In genomic region chr14:74905595-74906142, GRCh38 we compare ENCODE assay signal across 8 cellular contexts. TPM values are rescaled to one million over a fixed set of nuclear protein-coding genes. Genes with fewer than 3 reads are reported as not detected.
DNase-seq lines count a peak whose midpoint lies in the region; ATAC-seq and TF ChIP-seq lines count a peak whose summit lies in the region.

No MANE protein-coding gene starts in this region.

- no peak overlapping the region for H2BK120ac ChIP-seq in H9 (ENCODE audit: low read depth, low read length, poor library complexity, severe bottlenecking)

- intact Hi-C loops in Panc1 (cut with micrococcal nuclease; ENCODE audit: unreplicated experiment), result loop anchor here (2.0 kb wide), 1 partner anchor 45 kb away; no protein-coding TSS in a partner anchor

- POLR2A ChIA-PET in BJ (lab: Charles Lee) (no interaction called here), Panc1 (lab: Charles Lee) (interaction anchor here (0.6 kb wide), 1 partner anchor 171 kb away, joined by 7 read pairs; no protein-coding TSS in a partner anchor)

- H3K27ac ChIP-seq in H9 (ENCODE audit: insufficient read length, low read depth, low read length) (no peak overlapping the region), Panc1 (ENCODE audit: low read length) (no peak overlapping the region), foreskin keratinocyte (no peak overlapping the region), parathyroid adenoma (peak overlapping the region; percentile 16), upper lobe of left lung (peak overlapping the region in 1 of 4 donors; percentile 19)

- no peaks in the 10 kb centered on the region for H3K9me3 Mint-ChIP-seq in H9

- CTCF ChIA-PET in BJ (lab: Yijun Ruan, JAX), result interaction anchor here (0.6 to 14.0 kb wide), 33 partner anchors 9 to 403 kb away, joined by 3 to 315 read pairs (median 5); partner anchors contain the start of genes ACYP1, DLST, PROX2 and RPS6KL1
- CTCF ChIA-PET in Panc1 (lab: Charles Lee), result interaction anchor here (0.5 to 2.0 kb wide), 6 partner anchors 13 to 297 kb away, joined by 3 to 13 read pairs (median 4); no protein-coding TSS in a partner anchor

- no peak overlapping the region for H4K91ac ChIP-seq in H9 (ENCODE audit: insufficient read length, low read depth, low read length)

- H2BK20ac ChIP-seq in H9 (ENCODE audit: low read depth, low read length, poor library complexity, severe bottlenecking), result no peak overlapping the region

- peak; percentile 93 for TF ChIP-seq CTCF in BJ (IDR thresholded peaks at IDR 0.05; ENCODE audit: insufficient read depth, low read depth, low read length)
- TF ChIP-seq CTCF in H9 (conservative IDR thresholded peaks at IDR 0.05), result peak; percentile 98
- peak; percentile 91 for TF ChIP-seq CTCF in Panc1 (IDR thresholded peaks at IDR 0.05)
- TF ChIP-seq CTCF in foreskin keratinocyte (conservative IDR thresholded peaks at IDR 0.05), result peak; percentile 84
- TF ChIP-seq CTCF in parathyroid adenoma (IDR thresholded peaks at IDR 0.05), result peak; percentile 93
- TF ChIP-seq CTCF in upper lobe of left lung (IDR thresholded peaks at IDR 0.05), result peak; percentile 88 to 93 (median 91)

- H3K9me3 ChIP-seq in H9 (ENCODE audit: control insufficient read depth, low read depth, low read length), result no peaks in the 10 kb centered on the region
- no peaks in the 10 kb centered on the region for H3K9me3 ChIP-seq in Panc1 (ENCODE audit: control insufficient read depth, insufficient read depth, low read depth, low read length)
- no peaks in the 10 kb centered on the region for H3K9me3 ChIP-seq in parathyroid adenoma (ENCODE audit: control insufficient read depth, low read length)
- no peaks in the 10 kb centered on the region for H3K9me3 ChIP-seq in upper lobe of left lung

- no peaks in the 10 kb centered on the region for H4K20me1 ChIP-seq in H9 (ENCODE audit: control insufficient read depth, insufficient read depth, insufficient read length)

- no peaks in the 10 kb centered on the region for H3K23me2 ChIP-seq in H9 (ENCODE audit: insufficient read length, low read depth, low read length, poor library complexity, severe bottlenecking)

- H2BK15ac ChIP-seq in H9 (ENCODE audit: low read depth, low read length), result no peak overlapping the region

- no CpG with 5 or more reads among the region's 14 CpGs for WGBS in H9 (ENCODE audit: extremely low coverage, insufficient read length, low lambda C conversion rate)
- 46 to 57% methylated on average over 1 to 14 of the region's 14 CpGs for WGBS in upper lobe of left lung, 2 donors

- H2BK12ac ChIP-seq in H9 (ENCODE audit: insufficient read length, low read depth, low read length), result no peak overlapping the region

- H2AFZ ChIP-seq in H9 (ENCODE audit: low read length), result no peak overlapping the region
- no peak overlapping the region for H2AFZ ChIP-seq in parathyroid adenoma

- no peak overlapping the region for H2BK5ac ChIP-seq in H9 (ENCODE audit: insufficient read length, low read length)

- no peak overlapping the region for H3K4me3 Mint-ChIP-seq in H9

- H4K8ac ChIP-seq in H9 (replicated peaks; ENCODE audit: insufficient read length, low read depth, low read length), result no peak overlapping the region

- no peak overlapping the region for H3K18ac ChIP-seq in H9 (ENCODE audit: insufficient read length, low read depth, low read length)

- H3K4me1 ChIP-seq in H9 (ENCODE audit: insufficient read depth, low read length), result no peaks in the 10 kb centered on the region
- H3K4me1 ChIP-seq in Panc1 (ENCODE audit: control insufficient read depth, insufficient read depth, low read length), result no peaks in the 10 kb centered on the region
- H3K4me1 ChIP-seq in foreskin keratinocyte, result no peaks in the 10 kb centered on the region
- H3K4me1 ChIP-seq in parathyroid adenoma, result peaks cover 4% of the 10 kb centered on the region
- peaks cover 0 to 17% (median 6%) of the 10 kb centered on the region in 4 donors for H3K4me1 ChIP-seq in upper lobe of left lung

- no peak overlapping the region for H2AK5ac ChIP-seq in H9 (ENCODE audit: insufficient read length, low read length)

- no peak overlapping the region for H3K23ac ChIP-seq in H9 (ENCODE audit: insufficient read length, low read depth, low read length)

- no peaks in the 10 kb centered on the region; the same call in 1 of the 2 replicates for H3K27me3 Mint-ChIP-seq in H9 (ENCODE audit: low read depth)

- no peak overlapping the region for H3K14ac ChIP-seq in H9 (ENCODE audit: insufficient read depth, low read length)

- no peak overlapping the region for H3K27ac Mint-ChIP-seq in H9

- DNase-seq in BJ (ENCODE audit: low read depth) (no peak), H9 (peak; percentile 72), Panc1 (ENCODE audit: low read depth, low spot score) (no peak), foreskin keratinocyte (peak in 1 of 2 donors; percentile 25), upper lobe of left lung (peak; percentile 67 to 68)
- peak; percentile 66 for DNase-seq in activated effector memory CD4-positive, alpha-beta T cell treated with Interleukin-2 at 50 U/mL for 16 hours

- peaks cover 15 to 18% of the 10 kb centered on the region in 2 experiments for H3K4me1 Mint-ChIP-seq in H9

- ATAC-seq in Panc1 (peak; percentile 49), foreskin keratinocyte (peak; percentile 28), upper lobe of left lung (ENCODE audit: low FRiP score in 2 of 2) (peak; percentile 64 to 76), GM18861 (IDR thresholded peaks at IDR 0.05; ENCODE audit: unreplicated experiment) (no peak)

- peaks cover 22% of the 10 kb centered on the region for H3K36me3 ChIP-seq in BJ (ENCODE audit: control insufficient read depth, insufficient read depth, low read length)
- peaks cover 3% of the 10 kb centered on the region; the same call in 1 of the 2 replicates for H3K36me3 ChIP-seq in Panc1 (ENCODE audit: control insufficient read depth, insufficient read depth, low read length)
- H3K36me3 ChIP-seq in parathyroid adenoma (ENCODE audit: control insufficient read depth, insufficient read depth, low read length), result no peaks in the 10 kb centered on the region
- peaks cover 24 to 51% (median 27%) of the 10 kb centered on the region in 4 donors for H3K36me3 ChIP-seq in upper lobe of left lung

- no peak overlapping the region for H3T11ph ChIP-seq in H9 (ENCODE audit: low read length)

- no peak for TF ChIP-seq POLR2A in upper lobe of left lung (IDR thresholded peaks at IDR 0.05)

- H3K79me2 ChIP-seq in H9 (ENCODE audit: insufficient read depth, low read length), result no peaks in the 10 kb centered on the region
- H3K79me2 ChIP-seq in parathyroid adenoma, result no peaks in the 10 kb centered on the region

- H3K79me1 ChIP-seq in H9 (ENCODE audit: insufficient read depth, low read depth, low read length, poor library complexity, severe bottlenecking), result no peaks in the 10 kb centered on the region

- BruUV-seq in Panc1 (replicated peaks; lab: Mats Ljungman, UMichigan), result no TSS peak

- H3K27me3 ChIP-seq in BJ (ENCODE audit: control insufficient read depth, insufficient read depth, low read length) (no peaks in the 10 kb centered on the region), H9 (ENCODE audit: insufficient read depth, low read length) (no peaks in the 10 kb centered on the region), Panc1 (ENCODE audit: control insufficient read depth, insufficient read depth, low read length) (no peaks in the 10 kb centered on the region), foreskin keratinocyte (no peaks in the 10 kb centered on the region), parathyroid adenoma (ENCODE audit: control insufficient read depth, insufficient read depth, low read length) (no peaks in the 10 kb centered on the region), upper lobe of left lung (no peaks in the 10 kb centered on the region)

- H3K9ac ChIP-seq in H9 (ENCODE audit: extremely low read depth, insufficient read length, low read length), result no peak overlapping the region
- H3K9ac ChIP-seq in parathyroid adenoma, result no peak overlapping the region

- no peak overlapping the region for H3K4me2 ChIP-seq in H9 (ENCODE audit: insufficient read depth, insufficient read length, low read length)
- H3K4me2 ChIP-seq in parathyroid adenoma (ENCODE audit: low read length), result no peak overlapping the region

- no peak overlapping the region for H3K56ac ChIP-seq in H9 (ENCODE audit: insufficient read length, low read depth, low read length)

- TF ChIP-seq EP300 in upper lobe of left lung (IDR thresholded peaks at IDR 0.05), result no peak

- peaks cover 23 to 45% (median 27%) of the 10 kb centered on the region in 3 experiments for H3K36me3 Mint-ChIP-seq in H9 (ENCODE audit: insufficient read depth in 1 of 3, low read depth in 3 of 3)

- in situ Hi-C loops in Panc1 (cut with HindIII; ENCODE audit: low pct_unique_long_range_greater_than_20kb, low sequenced_read_pairs), result no loop called here

- no peak overlapping the region for H3K4ac ChIP-seq in H9 (ENCODE audit: low read depth, low read length)

- H3K4me3 ChIP-seq in BJ (ENCODE audit: low read depth, low read length), result no peak overlapping the region
- H3K4me3 ChIP-seq in Panc1 (ENCODE audit: low read depth in 2 of 2, low read length in 2 of 2), result no peak overlapping the region
- H3K4me3 ChIP-seq in parathyroid adenoma (ENCODE audit: low read depth, low read length), result no peak overlapping the region
- no peak overlapping the region for H3K4me3 ChIP-seq in upper lobe of left lung

- H4K5ac ChIP-seq in H9 (ENCODE audit: insufficient read length, low read depth, low read length), result no peak overlapping the region

RNA-seq across cellular contexts. Expression of gene RPS6KL1, which starts 17.4 kb away (rescaled TPM):
- polyA plus RNA-seq in BJ (2011; rRNA removed), result 1.4 and 2.8 TPM in 2 replicates
- 3.0 and 3.8 TPM in 2 replicates for polyA minus RNA-seq in BJ (2011; rRNA and poly(A)+ RNA removed)
- 13.8 and 18.8 TPM in 2 replicates for total RNA-seq in H9 (2021)
- total RNA-seq in Panc1 (2021; ENCODE audit: unreplicated experiment), result 14.9 TPM
- 22.4 TPM for polyA plus RNA-seq in Panc1 (2012; ENCODE audit: insufficient read length)
- total RNA-seq in foreskin keratinocyte, result 2.8 and 3.1 TPM in 2 replicates
- 1.5 and 2.1 TPM in 2 replicates for polyA plus RNA-seq in foreskin keratinocyte
- 10 to 100 TPM in 2 of 6 donors, 1 to 10 TPM in 4; 3.4 to 29.3 (median 7.3) TPM for total RNA-seq in upper lobe of left lung

RNA-seq across cellular contexts. Expression of gene DLST, which starts 24.0 kb away (rescaled TPM):
- polyA plus RNA-seq in BJ (2011; rRNA removed), result 125 and 150 TPM in 2 replicates
- 68.8 and 88.2 TPM in 2 replicates for polyA minus RNA-seq in BJ (2011; rRNA and poly(A)+ RNA removed)
- 116 and 120 TPM in 2 replicates for total RNA-seq in H9 (2021)
- total RNA-seq in Panc1 (2021; ENCODE audit: unreplicated experiment), result 68.8 TPM
- 56.7 TPM for polyA plus RNA-seq in Panc1 (2012; ENCODE audit: insufficient read length)
- total RNA-seq in foreskin keratinocyte, result 83.2 and 84.3 TPM in 2 replicates
- 64.2 and 66.8 TPM in 2 replicates for polyA plus RNA-seq in foreskin keratinocyte
- total RNA-seq in upper lobe of left lung, result 10 to 100 TPM; 81.0 to 95.3 (median 83.1) TPM

RNA-seq across cellular contexts. Expression of gene PROX2, which starts 29.7 kb away (rescaled TPM):
- polyA plus RNA-seq in BJ (2011; rRNA removed), result not detected in 2 replicates
- not detected in 2 replicates for polyA minus RNA-seq in BJ (2011; rRNA and poly(A)+ RNA removed)
- total RNA-seq in H9 (2021), result not detected in 2 replicates
- not detected for total RNA-seq in Panc1 (2021; ENCODE audit: unreplicated experiment)
- 0.11 TPM for polyA plus RNA-seq in Panc1 (2012; ENCODE audit: insufficient read length)
- not detected in 2 replicates for total RNA-seq in foreskin keratinocyte
- polyA plus RNA-seq in foreskin keratinocyte, result not detected in 2 replicates
- under 1 TPM in 2 of 6 donors, not detected in 4; 0.07 to 0.11 TPM for total RNA-seq in upper lobe of left lung

RNA-seq across cellular contexts. Expression of gene PGF, which starts 49.7 kb away (rescaled TPM):
- 3.3 and 4.1 TPM in 2 replicates for polyA plus RNA-seq in BJ (2011; rRNA removed)
- 2.0 and 2.1 TPM in 2 replicates for polyA minus RNA-seq in BJ (2011; rRNA and poly(A)+ RNA removed)
- 2.3 and 2.8 TPM in 2 replicates for total RNA-seq in H9 (2021)
- total RNA-seq in Panc1 (2021; ENCODE audit: unreplicated experiment), result 7.3 TPM
- polyA plus RNA-seq in Panc1 (2012; ENCODE audit: insufficient read length), result 24.9 TPM
- total RNA-seq in foreskin keratinocyte, result 28.8 and 31.5 TPM in 2 replicates
- polyA plus RNA-seq in foreskin keratinocyte, result 29.1 and 31.7 TPM in 2 replicates
- 10 to 100 TPM in 2 of 6 donors, 1 to 10 TPM in 3, under 1 TPM in 1; 0.89 to 21.3 (median 5.0) TPM for total RNA-seq in upper lobe of left lung

Comparison
In these comparisons a context has a peak if more than half of its experiments do, and no peak if none do; other contexts are left out.
1. DNase-seq: peak in H9 (single experiment), activated effector memory CD4-positive, alpha-beta T cell treated with Interleukin-2 at 50 U/mL for 16 hours (single experiment) and upper lobe of left lung (2 of 2); none in BJ (single experiment) and Panc1 (single experiment).
2. Peak in every context shown above with its lines, with median percentiles within 50 percentile points of each other: CTCF ChIP-seq.